19 cellular contexts compared by ENCODE assay signal in genomic region chr7:90769036-90769435, GRCh38.
"Had no signal": no experiment of that assay in that cellular context is flagged by ENCODE, and none has a peak within 500 bp of the region (broad histone marks: within the 10 kb centered on the region; RNA-seq: fewer than 3 reads in every experiment).

No MANE protein-coding gene starts in this region.

- H3K4me3 Mint-ChIP-seq: activated naive CD8-positive, alpha-beta T cell treated with anti-CD3 and anti-CD28 coated beads for 36 hours; activated T-helper 17 cell treated with anti-CD3 and anti-CD28 coated beads, Interleukin-2, amount 50 U/mL, for 72 hours; central memory CD8-positive, alpha-beta T cell; mesothelial cell of epicardium; natural killer cell had no signal

- H3K4me2 ChIP-seq: hepatocyte had no signal

- H3K36me3 Mint-ChIP-seq: activated naive CD8-positive, alpha-beta T cell treated with anti-CD3 and anti-CD28 coated beads for 36 hours; natural killer cell had no signal

- H3K27me3 Mint-ChIP-seq: activated naive CD8-positive, alpha-beta T cell treated with anti-CD3 and anti-CD28 coated beads for 36 hours; activated T-helper 17 cell treated with anti-CD3 and anti-CD28 coated beads, Interleukin-2, amount 50 U/mL, for 72 hours; central memory CD8-positive, alpha-beta T cell had no signal

- H3K27me3 ChIP-seq: breast epithelium, foreskin keratinocyte, hepatocyte, left lung, ovary, right atrium auricular region, upper lobe of left lung had no signal

- H3K27ac Mint-ChIP-seq: activated naive CD8-positive, alpha-beta T cell treated with anti-CD3 and anti-CD28 coated beads for 36 hours; activated T-helper 17 cell treated with anti-CD3 and anti-CD28 coated beads, Interleukin-2, amount 50 U/mL, for 72 hours; mesothelial cell of epicardium; natural killer cell had no signal

- DNase-seq: activated naive CD4-positive, alpha-beta T cell treated with Interleukin-2 at 50 U/mL for 16 hours; activated naive CD8-positive, alpha-beta T cell treated with anti-CD3 and anti-CD28 coated beads for 36 hours; activated T-cell treated with anti-CD3 and anti-CD28 coated beads, Interleukin-2, amount 50 U/mL, for 1 hour; foreskin keratinocyte; kidney glomerular epithelial cell; left lung; natural killer cell; ovary; psoas muscle; stimulated activated CD4-positive, alpha-beta T cell treated with anti-CD3 and anti-CD28 coated beads, Interleukin-12 subunit alpha, Interleukin-12 subunit beta, amount 100 ng/mL, for 4 hours; stimulated activated CD4-positive, alpha-beta T cell treated with anti-CD3 and anti-CD28 coated beads, Interleukin-4, amount 100 ng/mL, for 4 hours; stimulated activated naive CD8-positive, alpha-beta T cell treated with anti-CD3 and anti-CD28 coated beads, Interleukin-15, Interleukin-2, amounts not matched to agents 100 U/mL and 50 U/mL, for 24 hours; upper lobe of left lung had no signal

- H3K27ac ChIP-seq: breast epithelium, foreskin keratinocyte, left lung, ovary, psoas muscle, right atrium auricular region, upper lobe of left lung had no signal

- H3K4me1 Mint-ChIP-seq: activated naive CD8-positive, alpha-beta T cell treated with anti-CD3 and anti-CD28 coated beads for 36 hours; activated T-helper 17 cell treated with anti-CD3 and anti-CD28 coated beads, Interleukin-2, amount 50 U/mL, for 72 hours; central memory CD8-positive, alpha-beta T cell; natural killer cell had no signal

- H2AFZ ChIP-seq: hepatocyte had no signal

- ATAC-seq: activated T-helper 17 cell treated with anti-CD3 and anti-CD28 coated beads, Interleukin-2, amount 50 U/mL, for 72 hours; foreskin keratinocyte; left lung; natural killer cell; psoas muscle; stimulated activated naive CD8-positive, alpha-beta T cell treated with anti-CD3 and anti-CD28 coated beads, Interleukin-15, Interleukin-2, amounts not matched to agents 100 U/mL and 50 U/mL, for 24 hours had no signal

- H3K4me1 ChIP-seq: breast epithelium, foreskin keratinocyte, left lung had no signal

- H3K4me3 ChIP-seq: breast epithelium, hepatocyte, left lung, ovary, psoas muscle, right atrium auricular region, upper lobe of left lung had no signal
